Comparison of ENCODE assay signal across 8 cellular contexts in genomic region chr18:32092422-32093105, GRCh38. TPM values are rescaled to one million over a fixed set of nuclear protein-coding genes. Genes with fewer than 3 reads are reported as not detected.
A peak's percentile ranks its signal among the peaks of the same experiment; 100 is the strongest.
DNase-seq lines count a peak whose midpoint lies in the region; ATAC-seq and TF ChIP-seq lines count a peak whose summit lies in the region.

No MANE protein-coding gene starts in this region.

- H3K4me1 Mint-ChIP-seq in WTC11 = peaks cover 32% of the 10 kb centered on the region

- CTCF ChIA-PET in WTC11 (lab: Charles Lee) = interaction anchor here (1.1 kb wide), 1 partner anchor 102 kb away, joined by 4 read pairs; no protein-coding TSS in a partner anchor

- peak; percentile 99 for DNase-seq in AG08395 (ENCODE audit: low spot score)
- peak; percentile 98 for DNase-seq in NCI-H2227 (lab: John Stamatoyannopoulos, UW; ENCODE audit: unreplicated experiment)
- DNase-seq in WTC11 (ENCODE audit: low spot score) = peak; percentile 99
- peak; percentile 96 to 99 for DNase-seq in cardiac fibroblast (ENCODE audit: low read depth in 2 of 2)
- DNase-seq in inferior parietal cortex (ENCODE audit: extremely low spot score) = peak; percentile 93
- DNase-seq in spleen = peak; percentile 100

- H3K27ac Mint-ChIP-seq in WTC11 = peak overlapping the region; percentile 96

- POLR2A ChIA-PET in WTC11 (lab: Charles Lee) = interaction anchor here (0.5 to 2.6 kb wide), 4 partner anchors 15 to 149 kb away, joined by 3 to 15 read pairs (median 6); partner anchors contain the start of genes RNF125 and TRAPPC8

- no peaks in the 10 kb centered on the region for H3K27me3 Mint-ChIP-seq in WTC11 (ENCODE audit: low read depth)

- intact Hi-C loops in spleen (cut with DNase I; ENCODE audit: low total_unique reads) = no loop called here

- WGBS in spleen, 5 donors = 0 to 2% (median 1%) methylated on average over 11 to 77 of the region's 77 CpGs

- peaks cover 30 to 60% (median 51%) of the 10 kb centered on the region in 6 donors for H3K4me1 ChIP-seq in spleen

- ATAC-seq in GM18909 (IDR thresholded peaks at IDR 0.05; ENCODE audit: poor library complexity, unreplicated experiment) (peak; percentile 85), HG03159 (IDR thresholded peaks at IDR 0.05; ENCODE audit: unreplicated experiment) (peak; percentile 75), WTC11 (peak; percentile 95)

- H3K4me3 ChIP-seq in cardiac fibroblast (replicated peaks in 1 of 2; ENCODE audit: low read depth in 2 of 2, low read length in 2 of 2) (peak overlapping the region; percentile 92 to 95), spleen (peak overlapping the region; percentile 86 to 98 (median 94))

- H3K4me3 Mint-ChIP-seq in WTC11 = peak overlapping the region; percentile 92

- H3K36me3 Mint-ChIP-seq in WTC11 = peaks cover 13% of the 10 kb centered on the region

- H3K9me3 ChIP-seq in spleen = no peaks in the 10 kb centered on the region

- no peaks in the 10 kb centered on the region for H3K27me3 ChIP-seq in spleen (replicated peaks in 1 of 7)

- H3K9me3 Mint-ChIP-seq in WTC11 = no peaks in the 10 kb centered on the region

- H3K27ac ChIP-seq in spleen = peak overlapping the region; percentile 98 to 100 (median 100)

- TF ChIP-seq CTCF in WTC11 (IDR thresholded peaks at IDR 0.05) (no peak), cardiac fibroblast (IDR thresholded peaks at IDR 0.05; ENCODE audit: low read depth, low read length) (no peak), spleen (IDR thresholded peaks at IDR 0.05 in 8 of 11, conservative IDR thresholded peaks at IDR 0.05 in 3 of 11) (peak in 1 of 11 experiments; percentile 14)

- TF ChIP-seq POLR2A in spleen (IDR thresholded peaks at IDR 0.05) = peak in 1 of 3 donors; percentile 57

- H3K36me3 ChIP-seq in spleen = peaks cover 0 to 29% (median 4%) of the 10 kb centered on the region in 6 donors

TF ChIP-seq in WTC11, 78 proteins besides CTCF, POLR2A, EP300 and RAD21 (continues in another document):
- 0 out of 2 replicates have a peak, but pooled peaks have one; percentile 67 for TF ChIP-seq ZBTB43 (CRISPR knock-in tag; IDR thresholded peaks at IDR 0.05)
- no peak; the same call in 1 of the 2 replicates for TF ChIP-seq ZNF232 (CRISPR knock-in tag; IDR thresholded peaks at IDR 0.05)
- no peak for TF ChIP-seq ZNF396 (CRISPR knock-in tag; IDR thresholded peaks at IDR 0.05; ENCODE audit: borderline replicate concordance)
- peak; percentile 95 for TF ChIP-seq SP1 (CRISPR knock-in tag; conservative IDR thresholded peaks at IDR 0.05)
- peak; percentile 71; the same call in 1 of the 2 replicates for TF ChIP-seq FOXP1 (CRISPR knock-in tag; IDR thresholded peaks at IDR 0.05; ENCODE audit: borderline replicate concordance)
- no peak for TF ChIP-seq NFATC4 (CRISPR knock-in tag; IDR thresholded peaks at IDR 0.05)
- peak; percentile 60 for TF ChIP-seq HMGXB4 (CRISPR knock-in tag; IDR thresholded peaks at IDR 0.05)
- peak; percentile 26; the same call in 1 of the 2 replicates for TF ChIP-seq NFE2L1 (CRISPR knock-in tag; IDR thresholded peaks at IDR 0.05)
- TF ChIP-seq E2F4 (CRISPR knock-in tag; IDR thresholded peaks at IDR 0.05; ENCODE audit: borderline replicate concordance, low read depth) = no peak
- TF ChIP-seq ZNF532 (CRISPR knock-in tag; IDR thresholded peaks at IDR 0.05; ENCODE audit: borderline replicate concordance) = no peak
- TF ChIP-seq GRHL2 (CRISPR knock-in tag; IDR thresholded peaks at IDR 0.05; ENCODE audit: insufficient replicate concordance, severe bottlenecking) = no peak
- TF ChIP-seq PRDM15 (CRISPR knock-in tag; IDR thresholded peaks at IDR 0.05) = no peak
- 0 out of 2 replicates have a peak, but pooled peaks have one; percentile 18 for TF ChIP-seq ZNF317 (CRISPR knock-in tag; IDR thresholded peaks at IDR 0.05; ENCODE audit: borderline replicate concordance, low read depth)

RNA-seq across cellular contexts. Expression of gene RNF138, which starts 0.9 kb away (rescaled TPM):
- 98.4 to 106 TPM (median 103 TPM) in 3 replicates for total RNA-seq in WTC11 (2021)
- 10 to 100 TPM; 30.3 to 57.1 (median 43.4) TPM for total RNA-seq in spleen
- polyA plus RNA-seq in spleen = 10 to 100 TPM; 15.9 to 24.6 (median 17.3) TPM

Comparison
In these comparisons a context has a peak if more than half of its experiments do, and no peak if none do; other contexts are left out.
1. Peak in every context shown above with its lines: DNase-seq, ATAC-seq, H3K4me3 ChIP-seq and H3K27ac ChIP-seq.